In the genomic region with DNA sequence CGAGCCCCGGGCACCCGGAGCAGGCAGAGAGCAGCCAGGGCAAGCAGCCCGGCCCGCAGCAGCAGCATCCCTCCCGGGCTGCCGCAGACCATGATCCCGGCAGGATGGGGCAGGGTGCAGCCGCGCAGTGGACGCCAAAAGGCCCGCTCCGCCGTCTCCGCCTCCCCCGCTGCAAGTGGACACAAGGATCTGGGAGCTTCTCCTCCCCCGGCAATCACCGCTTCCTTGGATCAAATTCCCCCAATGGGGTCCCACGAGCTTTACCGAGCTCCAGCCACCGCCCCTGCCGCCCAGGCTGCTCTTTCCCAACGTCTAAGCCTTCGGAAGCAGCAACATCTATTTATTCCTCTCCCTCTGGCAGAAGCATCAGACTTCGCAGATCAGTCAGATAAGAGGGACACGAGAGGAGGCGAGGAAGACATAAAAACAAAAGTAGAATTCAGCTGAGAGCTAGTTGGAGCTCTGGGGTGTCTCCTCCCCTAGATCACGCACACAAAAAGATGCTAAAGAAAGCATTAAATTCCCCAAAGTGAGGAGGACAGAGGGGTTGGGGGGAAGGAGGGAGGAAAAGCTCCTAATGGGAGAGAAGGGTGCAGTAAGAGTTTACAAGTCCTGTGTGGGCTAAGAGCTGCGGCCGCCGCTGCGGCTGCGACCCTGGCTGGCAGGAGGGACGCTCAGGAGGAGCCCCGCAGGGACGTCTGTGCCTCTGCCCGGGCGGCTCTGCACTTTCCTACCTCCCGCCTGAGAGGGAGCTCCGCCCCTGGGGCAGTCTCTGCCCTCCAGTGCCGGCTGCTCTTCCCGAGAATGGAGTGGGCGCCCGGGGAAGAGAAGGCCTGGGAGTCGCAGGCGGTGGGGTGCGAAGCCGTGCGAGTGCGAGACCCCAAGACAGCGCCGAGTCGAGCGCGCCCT, we compare ENCODE assay signal across 8 cellular contexts.
A peak's percentile ranks its signal among the peaks of the same experiment; 100 is the strongest.
DNase-seq lines count a peak whose midpoint lies in the region; ATAC-seq and TF ChIP-seq lines count a peak whose summit lies in the region.

A gene with protein sequence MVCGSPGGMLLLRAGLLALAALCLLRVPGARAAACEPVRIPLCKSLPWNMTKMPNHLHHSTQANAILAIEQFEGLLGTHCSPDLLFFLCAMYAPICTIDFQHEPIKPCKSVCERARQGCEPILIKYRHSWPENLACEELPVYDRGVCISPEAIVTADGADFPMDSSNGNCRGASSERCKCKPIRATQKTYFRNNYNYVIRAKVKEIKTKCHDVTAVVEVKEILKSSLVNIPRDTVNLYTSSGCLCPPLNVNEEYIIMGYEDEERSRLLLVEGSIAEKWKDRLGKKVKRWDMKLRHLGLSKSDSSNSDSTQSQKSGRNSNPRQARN (minus strand): TSS at position 177 of the 909 bp plus-strand sequence. CDS start 85 bp downstream, at position 92.

- H3K4me3 ChIP-seq in skin epidermis = peak within 1 kb of the TSS; percentile 7 to 38 (median 17)

- peak; percentile 16 for DNase-seq in GM10266 (ENCODE audit: extremely low spot score)
- DNase-seq in NCI-H345 treated with DMSO at 0.1 percent for 48 hours (lab: John Stamatoyannopoulos, UW; ENCODE audit: unreplicated experiment) = peak; percentile 24
- DNase-seq in caudate nucleus (lab: John Stamatoyannopoulos, UW) = peak in 14 of 61 donors; percentile 5 to 32 (median 14)
- DNase-seq in iris pigment epithelial cell (ENCODE audit: low read depth) = peak; percentile 73
- DNase-seq in stimulated activated CD4-positive, alpha-beta T cell treated with anti-CD3 and anti-CD28 coated beads, Interleukin-4, amount 100 ng/mL, for 4 hours = no peak
- no peak for DNase-seq in MV-4-11 (lab: John Stamatoyannopoulos, UW)

- TF ChIP-seq CTCF in GM10266 (IDR thresholded peaks at IDR 0.05; ENCODE audit: control insufficient read depth, insufficient read depth, low read depth, missing control alignments) = no peak

- peak within 1 kb of the TSS; percentile 18 for H3K27ac ChIP-seq in caudate nucleus (ENCODE audit: low read depth, low read length)
- H3K27ac ChIP-seq in skin epidermis = peak within 1 kb of the TSS in 11 of 21 experiments; percentile 22 to 61 (median 50)

- no peak for ATAC-seq in GM19328 (IDR thresholded peaks at IDR 0.05; ENCODE audit: unreplicated experiment)

Comparison
In these comparisons a context has a peak if more than half of its experiments do, and no peak if none do; other contexts are left out.
1. DNase-seq: peak in GM10266 (single experiment), NCI-H345 treated with DMSO at 0.1 percent for 48 hours (single experiment) and iris pigment epithelial cell (single experiment); none in stimulated activated CD4-positive, alpha-beta T cell treated with anti-CD3 and anti-CD28 coated beads, Interleukin-4, amount 100 ng/mL, for 4 hours (0 of 2) and MV-4-11 (single experiment).